In genomic region chr15:88423331-88423730, GRCh38 we compare ENCODE assay signal across 3 cellular contexts.
"Had no signal": no experiment of that assay in that cellular context is flagged by ENCODE, and none has a peak within 500 bp of the region (broad histone marks: within the 10 kb centered on the region; RNA-seq: fewer than 3 reads in every experiment).

No MANE protein-coding gene starts in this region.

- H3K4me3 ChIP-seq: GM12878 had no signal

- DNase-seq: GDM1, GF-D8 had no signal
